26 cellular contexts compared by ENCODE assay signal in genomic region chr6:21965953-21966539, GRCh38.
"Had no signal": no experiment of that assay in that cellular context is flagged by ENCODE, and none has a peak within 500 bp of the region (broad histone marks: within the 10 kb centered on the region; RNA-seq: fewer than 3 reads in every experiment).

No MANE protein-coding gene starts in this region.

- H3K9me3 ChIP-seq: esophagus muscularis mucosa, gastrocnemius medialis, heart left ventricle, lower lobe of right lung, prostate gland, testis, upper lobe of left lung had no signal

- H3K27ac Mint-ChIP-seq: activated B cell treated with CpG ODN at 0.5 μM for 24 hours; activated CD4-positive, alpha-beta T cell treated with anti-CD3 and anti-CD28 coated beads for 36 hours; activated naive CD4-positive, alpha-beta T cell treated with anti-CD3 and anti-CD28 coated beads, Interleukin-2, amount 50 U/mL, for 72 hours; activated T-cell treated with anti-CD3 and anti-CD28 coated beads, Interleukin-2, amount 50 U/mL, for 24 hours; activated T-helper 17 cell treated with anti-CD3 and anti-CD28 coated beads, Interleukin-2, amount 50 U/mL, for 72 hours; T-helper 1 cell treated with Interleukin-12 subunit alpha and Interleukin-12 subunit beta and Interleukin-4 antibody, amounts not matched to agents 30 μg/mL and 1 μg/mL, for 36 hours had no signal

- H3K27me3 ChIP-seq: brain microvascular endothelial cell, esophagus muscularis mucosa, gastrocnemius medialis, heart left ventricle, testis, upper lobe of left lung had no signal

- FAIRE-seq: keratinocyte had no signal

- DNase-seq: activated B cell treated with CpG ODN at 0.5 μM for 24 hours; activated CD4-positive, alpha-beta T cell treated with anti-CD3 and anti-CD28 coated beads for 36 hours; activated CD4-positive, alpha-beta T cell treated with anti-CD3 and anti-CD28 coated beads, Interleukin-2, amount 50 U/mL, for 4 hours; activated CD8-positive, alpha-beta memory T cell treated with anti-CD3 and anti-CD28 coated beads for 24 hours; activated CD8-positive, alpha-beta memory T cell treated with anti-CD3 and anti-CD28 coated beads, Interleukin-2, amount 50 U/mL, for 4 hours; activated T-cell treated with anti-CD3 and anti-CD28 coated beads, Interleukin-2, amount 50 U/mL, for 24 hours; aorta; brain microvascular endothelial cell; central memory CD4-positive, alpha-beta T cell; dermis blood vessel endothelial cell; effector memory CD4-positive, alpha-beta T cell; gastrocnemius medialis; heart left ventricle; lower lobe of right lung; naive thymus-derived CD4-positive, alpha-beta T cell; stimulated activated CD4-positive, alpha-beta T cell treated with anti-CD3 and anti-CD28 coated beads, Interleukin-4, amount 100 ng/mL, for 1 hour; stimulated activated naive CD4-positive, alpha-beta T cell; T1000; testis; upper lobe of left lung had no signal

- H3K4me1 ChIP-seq: gastrocnemius medialis, prostate gland, testis had no signal

- H3K9me3 Mint-ChIP-seq: activated B cell treated with CpG ODN at 0.5 μM for 24 hours; activated naive CD4-positive, alpha-beta T cell treated with anti-CD3 and anti-CD28 coated beads, Interleukin-2, amount 50 U/mL, for 72 hours; activated T-cell treated with anti-CD3 and anti-CD28 coated beads, Interleukin-2, amount 50 U/mL, for 24 hours; activated T-helper 17 cell treated with anti-CD3 and anti-CD28 coated beads, Interleukin-2, amount 50 U/mL, for 72 hours; T-helper 1 cell treated with Interleukin-12 subunit alpha and Interleukin-12 subunit beta and Interleukin-4 antibody, amounts not matched to agents 30 μg/mL and 1 μg/mL, for 36 hours had no signal

- H3K36me3 Mint-ChIP-seq: activated naive CD4-positive, alpha-beta T cell treated with anti-CD3 and anti-CD28 coated beads, Interleukin-2, amount 50 U/mL, for 72 hours; naive thymus-derived CD4-positive, alpha-beta T cell had no signal

- H3K4me3 Mint-ChIP-seq: activated B cell treated with CpG ODN at 0.5 μM for 24 hours; activated CD4-positive, alpha-beta T cell treated with anti-CD3 and anti-CD28 coated beads for 36 hours; activated T-cell treated with anti-CD3 and anti-CD28 coated beads, Interleukin-2, amount 50 U/mL, for 24 hours; activated T-helper 17 cell treated with anti-CD3 and anti-CD28 coated beads, Interleukin-2, amount 50 U/mL, for 72 hours; T-helper 1 cell treated with Interleukin-12 subunit alpha and Interleukin-12 subunit beta and Interleukin-4 antibody, amounts not matched to agents 30 μg/mL and 1 μg/mL, for 36 hours had no signal

- H3K4me1 Mint-ChIP-seq: activated T-helper 17 cell treated with anti-CD3 and anti-CD28 coated beads, Interleukin-2, amount 50 U/mL, for 72 hours had no signal

- H3K27me3 Mint-ChIP-seq: activated B cell treated with CpG ODN at 0.5 μM for 24 hours; activated CD4-positive, alpha-beta T cell treated with anti-CD3 and anti-CD28 coated beads for 36 hours; activated T-cell treated with anti-CD3 and anti-CD28 coated beads, Interleukin-2, amount 50 U/mL, for 24 hours; activated T-helper 17 cell treated with anti-CD3 and anti-CD28 coated beads, Interleukin-2, amount 50 U/mL, for 72 hours had no signal

- H3K36me3 ChIP-seq: brain microvascular endothelial cell, esophagus muscularis mucosa, gastrocnemius medialis, heart left ventricle, lower lobe of right lung, prostate gland, upper lobe of left lung had no signal

- H3K4me3 ChIP-seq: esophagus muscularis mucosa, gastrocnemius medialis, heart left ventricle, lower lobe of right lung, prostate gland, testis, upper lobe of left lung had no signal

- ATAC-seq: activated CD4-positive, alpha-beta T cell treated with anti-CD3 and anti-CD28 coated beads for 36 hours; activated naive CD4-positive, alpha-beta T cell treated with anti-CD3 and anti-CD28 coated beads, Interleukin-2, amount 50 U/mL, for 72 hours; activated T-helper 17 cell treated with anti-CD3 and anti-CD28 coated beads, Interleukin-2, amount 50 U/mL, for 72 hours; gastrocnemius medialis; heart left ventricle; lower lobe of right lung; naive thymus-derived CD4-positive, alpha-beta T cell had no signal

- H3K27ac ChIP-seq: brain microvascular endothelial cell, esophagus muscularis mucosa, gastrocnemius medialis, heart left ventricle, lower lobe of right lung, prostate gland, testis, upper lobe of left lung had no signal
